23 cellular contexts compared by ENCODE assay signal in genomic region chr2:105323117-105323516, GRCh38. TPM values are rescaled to one million over a fixed set of nuclear protein-coding genes. Genes with fewer than 3 reads are reported as not detected.
DNase-seq lines count a peak whose midpoint lies in the region; ATAC-seq, FAIRE-seq and TF ChIP-seq lines count a peak whose summit lies in the region.
"Had no signal": no experiment of that assay in that cellular context is flagged by ENCODE, and none has a peak within 500 bp of the region (broad histone marks: within the 10 kb centered on the region; RNA-seq: fewer than 3 reads in every experiment).

No MANE protein-coding gene starts in this region.

- H3K27me3 ChIP-seq in CD4-positive, CD25-positive, alpha-beta regulatory T cell (ENCODE audit: control insufficient read depth, insufficient read depth, low read length) = no peaks in the 10 kb centered on the region
- no peaks in the 10 kb centered on the region for H3K27me3 ChIP-seq in astrocyte (ENCODE audit: insufficient read depth, low read length)
- no peaks in the 10 kb centered on the region for H3K27me3 ChIP-seq in Peyer's patch
- H3K27me3 ChIP-seq: thyroid gland had no signal

- H3K4me3 ChIP-seq in CD4-positive, CD25-positive, alpha-beta regulatory T cell (ENCODE audit: low read depth, low read length) = no peak overlapping the region
- H3K4me3 ChIP-seq in HEK293 (ENCODE audit: low read depth, low read length) (no peak overlapping the region), astrocyte (ENCODE audit: insufficient read depth, low read depth, low read length) (no peak overlapping the region), Peyer's patch (no peak overlapping the region)
- H3K4me3 ChIP-seq: thyroid gland had no signal

- POLR2A ChIA-PET in HEK293 (lab: Yijun Ruan, JAX) = no interaction called here

- H3K36me3 ChIP-seq in CD4-positive, CD25-positive, alpha-beta regulatory T cell (ENCODE audit: control insufficient read depth, insufficient read depth, low read length) = peaks cover 10% of the 10 kb centered on the region
- H3K36me3 ChIP-seq in HEK293 (ENCODE audit: control insufficient read depth in 2 of 2, insufficient read depth in 1 of 2, low read length in 2 of 2) (peaks cover 0 to 5% of the 10 kb centered on the region in 2 experiments; a peak in 1 of 3 replicates), astrocyte (ENCODE audit: insufficient read depth, low read length) (no peaks in the 10 kb centered on the region), Peyer's patch (peaks cover 0 to 6% (median 0%) of the 10 kb centered on the region in 3 donors)
- H3K36me3 ChIP-seq: thyroid gland had no signal

- H3K9me3 Mint-ChIP-seq in CD4-positive, CD25-positive, alpha-beta regulatory T cell = no peaks in the 10 kb centered on the region
- no peaks in the 10 kb centered on the region for H3K9me3 Mint-ChIP-seq in astrocyte (ENCODE audit: unreplicated experiment)
- H3K9me3 Mint-ChIP-seq in nephron progenitor cell = no peaks in the 10 kb centered on the region
- H3K9me3 Mint-ChIP-seq: natural killer cell treated with Interleukin-12 subunit alpha and Interleukin-12 subunit beta and Interleukin-15 and Interleukin-18, amount 100 ng/mL, for 72 hours had no signal

- no peak for DNase-seq in CD4-positive, CD25-positive, alpha-beta regulatory T cell
- DNase-seq in astrocyte (ENCODE audit: low read depth) = no peak
- no peak for DNase-seq in nephron progenitor cell
- no peak for DNase-seq in Peyer's patch
- DNase-seq in stimulated activated CD4-positive, alpha-beta T cell treated with anti-CD3 and anti-CD28 coated beads, Interleukin-1b, Interleukin-23, amount 100 ng/mL, for 48 hours = no peak
- DNase-seq in midbrain (lab: John Stamatoyannopoulos, UW) = no peak
- no peak for DNase-seq in COLO668 (lab: John Stamatoyannopoulos, UW; ENCODE audit: unreplicated experiment)
- DNase-seq: activated CD8-positive, alpha-beta memory T cell treated with anti-CD3 and anti-CD28 coated beads, Interleukin-2, amount 10 ng/mL, durations not matched to agents 7 days and 5 days; caudate nucleus; hippocampal formation; NCI-H1694 treated with DMSO at 0.1 percent for 48 hours; NCI-H774; posterior cingulate gyrus; stimulated activated CD4-positive, alpha-beta T cell treated with anti-CD3 and anti-CD28 coated beads, Interleukin-2, amount 100 ng/mL, for 24 hours; stimulated activated naive CD8-positive, alpha-beta T cell treated with anti-CD3 and anti-CD28 coated beads, Interleukin-15, Interleukin-2, amounts not matched to agents 100 U/mL and 50 U/mL, for 24 hours; thyroid gland had no signal

- peak overlapping the region; percentile 27 to 57 (median 33) for H3K27ac Mint-ChIP-seq in CD4-positive, CD25-positive, alpha-beta regulatory T cell
- H3K27ac Mint-ChIP-seq in astrocyte (ENCODE audit: unreplicated experiment) = peak overlapping the region; percentile 84
- H3K27ac Mint-ChIP-seq in nephron progenitor cell = peak overlapping the region; percentile 41
- H3K27ac Mint-ChIP-seq: activated CD8-positive, alpha-beta memory T cell treated with anti-CD3 and anti-CD28 coated beads, Interleukin-2, amount 10 ng/mL, durations not matched to agents 7 days and 5 days; natural killer cell treated with Interleukin-12 subunit alpha and Interleukin-12 subunit beta and Interleukin-15 and Interleukin-18, amount 100 ng/mL, for 72 hours had no signal

- no peaks in the 10 kb centered on the region for H3K27me3 Mint-ChIP-seq in CD4-positive, CD25-positive, alpha-beta regulatory T cell
- H3K27me3 Mint-ChIP-seq in astrocyte (ENCODE audit: low read depth, unreplicated experiment) = no peaks in the 10 kb centered on the region
- peaks cover 2% of the 10 kb centered on the region for H3K27me3 Mint-ChIP-seq in nephron progenitor cell (ENCODE audit: low read depth, poor library complexity)
- H3K27me3 Mint-ChIP-seq: activated CD8-positive, alpha-beta memory T cell treated with anti-CD3 and anti-CD28 coated beads, Interleukin-2, amount 10 ng/mL, durations not matched to agents 7 days and 5 days; natural killer cell treated with Interleukin-12 subunit alpha and Interleukin-12 subunit beta and Interleukin-15 and Interleukin-18, amount 100 ng/mL, for 72 hours had no signal

- no peak for ATAC-seq in CD4-positive, CD25-positive, alpha-beta regulatory T cell (ENCODE audit: low read depth in 2 of 2)
- ATAC-seq: activated CD8-positive, alpha-beta memory T cell treated with anti-CD3 and anti-CD28 coated beads, Interleukin-2, amount 10 ng/mL, durations not matched to agents 7 days and 5 days; esophagus mucosa; natural killer cell treated with Interleukin-12 subunit alpha and Interleukin-12 subunit beta and Interleukin-15 and Interleukin-18, amount 100 ng/mL, for 72 hours; Right ventricle myocardium inferior; stimulated activated naive CD8-positive, alpha-beta T cell treated with anti-CD3 and anti-CD28 coated beads, Interleukin-15, Interleukin-2, amounts not matched to agents 100 U/mL and 50 U/mL, for 24 hours had no signal

- H3K4me2 ChIP-seq in astrocyte (ENCODE audit: low read length) = no peak overlapping the region

- peaks cover 5% of the 10 kb centered on the region for H3K4me1 ChIP-seq in CD4-positive, CD25-positive, alpha-beta regulatory T cell (ENCODE audit: control insufficient read depth, insufficient read depth, low read length, poor library complexity, severe bottlenecking)
- H3K4me1 ChIP-seq in HEK293 (ENCODE audit: control insufficient read depth, insufficient read depth, low read length) = peaks cover 14% of the 10 kb centered on the region
- H3K4me1 ChIP-seq in astrocyte (ENCODE audit: insufficient read depth, low read length) = peaks cover 22% of the 10 kb centered on the region
- H3K4me1 ChIP-seq in Peyer's patch = peaks cover 0 to 1% (median 0%) of the 10 kb centered on the region in 4 donors

- CTCF ChIA-PET in HEK293 (lab: Yijun Ruan, JAX) = interaction anchor here (1.2 to 1.5 kb wide), 2 partner anchors 13 to 209 kb away, joined by 3 to 5 read pairs; no protein-coding TSS in a partner anchor

- peaks cover 27 to 66% (median 36%) of the 10 kb centered on the region in 4 donors for H3K4me1 Mint-ChIP-seq in CD4-positive, CD25-positive, alpha-beta regulatory T cell
- H3K4me1 Mint-ChIP-seq in astrocyte (ENCODE audit: low read depth, unreplicated experiment) = peaks cover 66% of the 10 kb centered on the region
- H3K4me1 Mint-ChIP-seq in nephron progenitor cell = peaks cover 16% of the 10 kb centered on the region

- H4K20me1 ChIP-seq in astrocyte (ENCODE audit: insufficient read depth, low read length) = peaks cover 10% of the 10 kb centered on the region

- no peak overlapping the region for H3K9ac ChIP-seq in astrocyte (ENCODE audit: low read length)

- peak overlapping the region in 1 of 4 donors; percentile 27 for H3K4me3 Mint-ChIP-seq in CD4-positive, CD25-positive, alpha-beta regulatory T cell
- H3K4me3 Mint-ChIP-seq in astrocyte (ENCODE audit: unreplicated experiment) = peak overlapping the region; percentile 29
- no peak overlapping the region for H3K4me3 Mint-ChIP-seq in nephron progenitor cell
- H3K4me3 Mint-ChIP-seq: activated CD8-positive, alpha-beta memory T cell treated with anti-CD3 and anti-CD28 coated beads, Interleukin-2, amount 10 ng/mL, durations not matched to agents 7 days and 5 days; natural killer cell treated with Interleukin-12 subunit alpha and Interleukin-12 subunit beta and Interleukin-15 and Interleukin-18, amount 100 ng/mL, for 72 hours had no signal

- TF ChIP-seq CTCF in HEK293 (tag by site-specific recombination; IDR thresholded peaks at IDR 0.05) = no peak
- TF ChIP-seq CTCF in astrocyte (IDR thresholded peaks at IDR 0.05; ENCODE audit: insufficient read depth, low read depth, low read length) = no peak
- no peak for TF ChIP-seq CTCF in nephron progenitor cell (IDR thresholded peaks at IDR 0.05)
- no peak for TF ChIP-seq CTCF in Peyer's patch (IDR thresholded peaks at IDR 0.05)

- no peak for TF ChIP-seq POLR2A in Peyer's patch (IDR thresholded peaks at IDR 0.05)

- no peak overlapping the region for H3K27ac ChIP-seq in CD4-positive, CD25-positive, alpha-beta regulatory T cell (ENCODE audit: insufficient read depth, low read length, poor library complexity, severe bottlenecking)
- H3K27ac ChIP-seq in HEK293 (ENCODE audit: extremely low read depth, low read depth, low read length) (no peak overlapping the region), astrocyte (ENCODE audit: low read depth, low read length) (no peak overlapping the region), Peyer's patch (no peak overlapping the region)
- H3K27ac ChIP-seq: thyroid gland had no signal

- FAIRE-seq in astrocyte (lab: Jason Lieb, UNC) = no peak
- FAIRE-seq: frontal cortex, GM18507, islet of Langerhans had no signal

- no peak overlapping the region for H2AFZ ChIP-seq in astrocyte (ENCODE audit: low read depth, low read length)

- peaks cover 68% of the 10 kb centered on the region for H3K79me2 ChIP-seq in astrocyte (ENCODE audit: insufficient read depth, low read length)

- peaks cover 20% of the 10 kb centered on the region for H3K36me3 Mint-ChIP-seq in CD4-positive, CD25-positive, alpha-beta regulatory T cell
- H3K36me3 Mint-ChIP-seq in astrocyte (ENCODE audit: low read depth, unreplicated experiment) (no peaks in the 10 kb centered on the region), nephron progenitor cell (ENCODE audit: low read depth) (peaks cover 4% of the 10 kb centered on the region)
- H3K36me3 Mint-ChIP-seq: natural killer cell treated with Interleukin-12 subunit alpha and Interleukin-12 subunit beta and Interleukin-15 and Interleukin-18, amount 100 ng/mL, for 72 hours had no signal

- H3K9me3 ChIP-seq in CD4-positive, CD25-positive, alpha-beta regulatory T cell (ENCODE audit: control insufficient read depth in 2 of 2, low read length in 2 of 2) = no peaks in the 10 kb centered on the region
- no peaks in the 10 kb centered on the region for H3K9me3 ChIP-seq in HEK293 (ENCODE audit: control insufficient read depth, insufficient read depth, low read depth, low read length)
- H3K9me3 ChIP-seq in astrocyte (ENCODE audit: insufficient read depth, low read depth, low read length) = no peaks in the 10 kb centered on the region
- no peaks in the 10 kb centered on the region for H3K9me3 ChIP-seq in Peyer's patch
- H3K9me3 ChIP-seq: thyroid gland had no signal

TF ChIP-seq in HEK293, 187 proteins besides CTCF, POLR2A, EP300 and RAD21 (continues in another document):
- no peak for TF ChIP-seq PRDM1 (tag by site-specific recombination; IDR thresholded peaks at IDR 0.05)

RNA-seq across cellular contexts. Expression of gene TGFBRAP1, which starts 6.4 kb away (rescaled TPM):
- total RNA-seq in CD4-positive, CD25-positive, alpha-beta regulatory T cell = 21.0 TPM
- 10 to 100 TPM; 13.9 to 20.0 (median 16.5) TPM for polyA plus RNA-seq in CD4-positive, CD25-positive, alpha-beta regulatory T cell
- total RNA-seq in astrocyte (25.1 and 26.1 TPM in 2 replicates), Peyer's patch (10 to 100 TPM; 17.7 to 29.0 (median 26.2) TPM)

RNA-seq across cellular contexts. Expression of gene C2orf49, which starts 14.2 kb away (rescaled TPM):
- 19.5 TPM for total RNA-seq in CD4-positive, CD25-positive, alpha-beta regulatory T cell
- 10 to 100 TPM; 11.0 to 13.4 (median 11.4) TPM for polyA plus RNA-seq in CD4-positive, CD25-positive, alpha-beta regulatory T cell
- total RNA-seq in astrocyte (21.6 and 22.6 TPM in 2 replicates), Peyer's patch (10 to 100 TPM in 3 of 4 donors, 1 to 10 TPM in 1; 6.8 to 83.3 (median 18.0) TPM)

Comparison
In these comparisons a context has a peak if more than half of its experiments do, and no peak if none do; other contexts are left out.
1. H3K27ac Mint-ChIP-seq: peak in every context shown above with its lines; median percentile 84 in astrocyte; 41 in nephron progenitor cell; 33 in CD4-positive, CD25-positive, alpha-beta regulatory T cell.